Comparison of ENCODE assay signal across 21 cellular contexts in genomic region chr1:237428809-237429208, GRCh38.
"Had no signal": no experiment of that assay in that cellular context is flagged by ENCODE, and none has a peak within 500 bp of the region (broad histone marks: within the 10 kb centered on the region; RNA-seq: fewer than 3 reads in every experiment).

No MANE protein-coding gene starts in this region.

- ATAC-seq: HepG2, SK-N-SH treated with all-trans-retinoic acid at 6 μM for 48 hours had no signal

- DNase-seq: IMR-90, Kasumi-1, MM.1S, NCI-H1092 treated with DMSO at 0.1 percent for 48 hours, NCI-H1436, NCI-H187, NCI-H2029, NCI-H2081 treated with DMSO at 0.1 percent for 48 hours, NCI-H2171, NCI-H226, NCI-H446, NCI-H510A, NCI-H524 treated with DMSO at 0.1 percent for 48 hours, NCI-H69, NCI-H774, RPMI8226, SHP77 treated with DMSO at 0.1 percent for 48 hours, SJCRH30 had no signal

- H3K4me3 ChIP-seq: SJCRH30 had no signal

- H3K27ac ChIP-seq: KMS-11, SJCRH30 had no signal

- H3K27me3 ChIP-seq: SJCRH30 had no signal

- H3K36me3 ChIP-seq: SJCRH30 had no signal

- H3K4me1 ChIP-seq: SJCRH30 had no signal

- H3K9me3 ChIP-seq: SJCRH30 had no signal
